Comparison of ENCODE assay signal across 19 cellular contexts in the genomic region with DNA sequence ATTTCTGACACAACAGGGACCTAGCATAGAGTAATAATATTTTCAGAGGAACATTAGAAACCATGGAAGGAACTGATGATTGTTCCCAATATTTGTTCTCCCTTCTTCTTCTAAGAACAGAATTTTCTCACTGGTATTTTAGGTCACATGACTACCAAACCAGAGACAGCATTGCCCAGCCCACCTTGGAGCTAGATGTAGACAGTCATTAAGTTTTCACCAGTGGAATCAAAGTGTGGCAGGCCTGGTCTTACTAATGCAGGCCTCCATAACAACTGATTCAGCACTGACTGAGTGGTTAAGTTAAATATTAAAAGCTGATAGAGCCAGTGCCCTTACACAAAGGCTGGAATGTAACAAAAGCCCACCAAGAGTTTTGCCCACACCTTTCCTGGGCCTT.
DNase-seq lines count a peak whose midpoint lies in the region; ATAC-seq, FAIRE-seq and TF ChIP-seq lines count a peak whose summit lies in the region.
"Had no signal": no experiment of that assay in that cellular context is flagged by ENCODE, and none has a peak within 500 bp of the region (broad histone marks: within the 10 kb centered on the region; RNA-seq: fewer than 3 reads in every experiment).

No MANE protein-coding gene starts in this region.

- no peak overlapping the region for H3K9ac ChIP-seq in HepG2 (ENCODE audit: insufficient read depth, low read depth, low read length)
- H3K9ac ChIP-seq: GM23248 had no signal

- intact Hi-C loops in HepG2 (cut with micrococcal nuclease; ENCODE audit: unreplicated experiment) = no loop called here

- no peak for TF ChIP-seq EP300 in HepG2 (IDR thresholded peaks at IDR 0.05; ENCODE audit: low read depth in 2 of 2, low read length in 2 of 2)
- no peak for TF ChIP-seq EP300 in HepG2 (CRISPR knock-in tag; IDR thresholded peaks at IDR 0.05; ENCODE audit: borderline replicate concordance)

- peak overlapping the region; percentile 88 to 90 (median 89) for H3K27ac Mint-ChIP-seq in nephron
- H3K27ac Mint-ChIP-seq in mesothelial cell of epicardium = no peak overlapping the region
- H3K27ac Mint-ChIP-seq: CD8-positive, alpha-beta T cell had no signal

- no peak for ATAC-seq in HepG2
- ATAC-seq: CD8-positive, alpha-beta T cell; HCT116 had no signal

- BruUV-seq in HepG2 (replicated peaks; lab: Mats Ljungman, UMichigan) = no TSS peak

- CTCF ChIA-PET in HepG2 (lab: Yijun Ruan, JAX; ENCODE audit: low intra/inter-chr PET ratio, low total read pairs) = no interaction called here

- in situ Hi-C loops in HepG2 (cut with HindIII; ENCODE audit: extremely low pct_ligation_motif_present, low pct_unique_long_range_greater_than_20kb) = no loop called here

- no peaks in the 10 kb centered on the region for H3K4me1 Mint-ChIP-seq in nephron
- no peaks in the 10 kb centered on the region for H3K4me1 Mint-ChIP-seq in mesothelial cell of epicardium
- H3K4me1 Mint-ChIP-seq: CD14-positive monocyte had no signal

- POLR2A ChIA-PET in HepG2 (lab: Yijun Ruan, JAX) = no interaction called here

- no peak for TF ChIP-seq CTCF in kidney epithelial cell (IDR thresholded peaks at IDR 0.05; ENCODE audit: insufficient read depth, low read length, poor library complexity, severe bottlenecking)
- TF ChIP-seq CTCF in nephron (IDR thresholded peaks at IDR 0.05; ENCODE audit: unreplicated experiment in 3 of 3) = no peak
- TF ChIP-seq CTCF in mesothelial cell of epicardium (IDR thresholded peaks at IDR 0.05; ENCODE audit: unreplicated experiment) = no peak
- no peak for TF ChIP-seq CTCF in HepG2 (CRISPR knock-in tag; IDR thresholded peaks at IDR 0.05)

- H3K4me2 ChIP-seq in HepG2 (ENCODE audit: low read depth, low read length) = no peak overlapping the region

- H3K27me3 Mint-ChIP-seq in nephron (ENCODE audit: low read depth) = peaks cover 3% of the 10 kb centered on the region
- H3K27me3 Mint-ChIP-seq in mesothelial cell of epicardium (ENCODE audit: low read depth) = peaks cover 11% of the 10 kb centered on the region

- no peak for TF ChIP-seq POLR2A in HepG2 (IDR thresholded peaks at IDR 0.05; ENCODE audit: insufficient read depth in 1 of 2, low read depth in 2 of 2, low read length in 2 of 2)

- no peak overlapping the region for H3K4me3 ChIP-seq in kidney epithelial cell (ENCODE audit: low read depth, low read length)
- H3K4me3 ChIP-seq in HepG2 (replicated peaks in 1 of 3; ENCODE audit: insufficient read depth in 1 of 3, low read depth in 2 of 3, low read length in 3 of 3) = no peak overlapping the region
- H3K4me3 ChIP-seq: GM23248 had no signal

- no peak for TF ChIP-seq RAD21 in HepG2 (CRISPR knock-in tag; IDR thresholded peaks at IDR 0.05)

- H2AFZ ChIP-seq in HepG2 (ENCODE audit: low read length) = no peak overlapping the region
- H2AFZ ChIP-seq: GM23248 had no signal

- FAIRE-seq in RCC 7860 (lab: Jason Lieb, UNC) = peak; percentile 79
- no peak for FAIRE-seq in HepG2 (lab: Jason Lieb, UNC)
- FAIRE-seq: A204.1, G401.6, GM12891, H54 had no signal

- H3K36me3 Mint-ChIP-seq in nephron (ENCODE audit: low read depth) (no peaks in the 10 kb centered on the region), mesothelial cell of epicardium (no peaks in the 10 kb centered on the region)
- H3K36me3 Mint-ChIP-seq: CD14-positive monocyte; CD8-positive, alpha-beta T cell had no signal

- H3K79me2 ChIP-seq in HepG2 (ENCODE audit: insufficient read depth, low read length) = no peaks in the 10 kb centered on the region

- no peaks in the 10 kb centered on the region for H3K27me3 ChIP-seq in kidney epithelial cell (ENCODE audit: control insufficient read depth, insufficient read depth, low read length)
- H3K27me3 ChIP-seq in HepG2 (ENCODE audit: control insufficient read depth in 1 of 2, insufficient read depth in 2 of 2, low read length in 2 of 2) = peaks cover 0 to 4% of the 10 kb centered on the region in 2 experiments; a peak in 1 of 5 replicates

- no peaks in the 10 kb centered on the region for H3K9me3 Mint-ChIP-seq in nephron
- H3K9me3 Mint-ChIP-seq in mesothelial cell of epicardium = no peaks in the 10 kb centered on the region
- H3K9me3 Mint-ChIP-seq: CD8-positive, alpha-beta T cell had no signal

- H3K4me3 Mint-ChIP-seq in nephron (no peak overlapping the region), mesothelial cell of epicardium (no peak overlapping the region)
- H3K4me3 Mint-ChIP-seq: CD14-positive monocyte; CD8-positive, alpha-beta T cell had no signal

- H3K36me3 ChIP-seq in kidney epithelial cell (ENCODE audit: control insufficient read depth, insufficient read depth, low read length) (no peaks in the 10 kb centered on the region), HepG2 (replicated peaks in 1 of 2; ENCODE audit: control insufficient read depth in 1 of 2, insufficient read depth in 2 of 2, low read length in 2 of 2) (no peaks in the 10 kb centered on the region)

- no peaks in the 10 kb centered on the region for H3K9me3 ChIP-seq in HepG2 (ENCODE audit: low read length)

- DNase-seq in RCC 7860 (ENCODE audit: low spot score) (peak; percentile 56), kidney epithelial cell (ENCODE audit: low read depth) (peak; percentile 35), mesothelial cell of epicardium (ENCODE audit: low spot score in 2 of 2, unreplicated experiment in 2 of 2) (no peak), foreskin melanocyte (no peak), HepG2 (ENCODE audit: low spot score) (no peak)
- no peak for DNase-seq in stimulated activated naive CD4-positive, alpha-beta T cell (lab: John Stamatoyannopoulos, UW)
- DNase-seq: CD8-positive, alpha-beta T cell; COR-L47; DMS153; DMS79 treated with DMSO at 0.1 percent for 48 hours; EL; GM23248 had no signal

- H4K20me1 ChIP-seq in HepG2 (ENCODE audit: insufficient read depth, low read length) = no peaks in the 10 kb centered on the region

- no peaks in the 10 kb centered on the region for H3K4me1 ChIP-seq in HepG2 (ENCODE audit: insufficient read depth, low read length)

- H3K27ac ChIP-seq in HepG2 (ENCODE audit: extremely low read length, insufficient read depth, low read length) = no peak overlapping the region
- H3K27ac ChIP-seq: GM23248 had no signal

TF ChIP-seq in HepG2, 621 proteins besides CTCF, POLR2A, EP300 and RAD21:
- TF ChIP-seq SP4 (CRISPR knock-in tag; IDR thresholded peaks at IDR 0.05) = no peak

Comparison
In these comparisons a context has a peak if more than half of its experiments do, and no peak if none do; other contexts are left out.
1. DNase-seq: peak in RCC 7860 (single experiment) and kidney epithelial cell (single experiment); none in mesothelial cell of epicardium (0 of 2), foreskin melanocyte (single experiment), HepG2 (single experiment) and stimulated activated naive CD4-positive, alpha-beta T cell (0 of 6).